ENCODE assay signal across 19 cellular contexts in the genomic region with DNA sequence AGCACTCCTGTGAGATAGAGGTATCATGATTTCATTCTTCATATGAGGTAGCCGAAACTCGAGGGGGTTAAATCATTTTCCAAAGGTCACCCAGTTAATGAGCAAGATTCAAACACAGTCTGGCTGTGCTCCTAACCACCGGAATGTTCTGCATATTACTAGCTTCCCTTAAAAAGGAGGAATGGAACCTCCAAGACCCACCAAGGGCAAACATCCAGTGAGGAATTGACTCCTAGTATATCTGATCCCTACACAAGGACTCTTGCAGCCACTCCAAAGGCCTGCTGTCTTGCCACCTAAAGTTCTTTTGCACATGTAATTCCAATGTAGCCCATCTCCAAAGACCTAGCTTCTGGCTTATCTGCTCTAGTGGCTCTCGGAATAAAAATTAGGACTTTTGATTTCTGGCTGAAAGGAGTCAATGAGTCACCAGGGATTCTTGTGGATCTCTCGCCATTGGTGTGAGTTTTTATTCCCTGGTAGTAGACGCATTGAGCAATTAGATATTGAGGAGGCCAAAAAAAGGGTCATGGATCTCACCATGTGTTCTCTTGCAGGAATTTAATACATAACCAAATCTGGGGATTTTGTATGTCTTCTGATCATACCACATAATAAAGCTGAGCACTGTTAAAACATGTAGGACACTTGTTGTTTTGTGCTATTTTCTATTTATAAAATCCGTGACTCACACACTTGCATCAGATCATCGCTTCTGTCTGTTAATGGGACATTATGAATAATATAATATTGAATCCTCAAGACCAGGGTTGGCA. TPM values are rescaled to one million over a fixed set of nuclear protein-coding genes. Genes with fewer than 3 reads are reported as not detected.
DNase-seq lines count a peak whose midpoint lies in the region; ATAC-seq, FAIRE-seq and TF ChIP-seq lines count a peak whose summit lies in the region.
"Had no signal": no experiment of that assay in that cellular context is flagged by ENCODE, and none has a peak within 500 bp of the region (broad histone marks: within the 10 kb centered on the region; RNA-seq: fewer than 3 reads in every experiment).

No MANE protein-coding gene starts in this region.

- CTCF ChIA-PET in WTC11 (lab: Charles Lee), result interaction anchor here (1.0 to 2.0 kb wide), 5 partner anchors 43 to 514 kb away, joined by 3 to 5 read pairs (median 5); no protein-coding TSS in a partner anchor

- H3K4me1 Mint-ChIP-seq in WTC11, result 0 out of 2 replicates have a peak, but pooled peaks cover 2% of the 10 kb centered on the region

- H3K4me3 Mint-ChIP-seq in WTC11, result no peak overlapping the region
- H3K4me3 Mint-ChIP-seq: T-cell had no signal

- POLR2A ChIA-PET in WTC11 (lab: Charles Lee), result interaction anchor here (0.6 kb wide), 1 partner anchor 1789 kb away, joined by 3 read pairs; no protein-coding TSS in a partner anchor

- FAIRE-seq in urothelium cell line (lab: Jason Lieb, UNC), result peak; percentile 42
- FAIRE-seq: A204.1 had no signal

- ATAC-seq in HG02884 (IDR thresholded peaks at IDR 0.05; ENCODE audit: unreplicated experiment) (no peak), WTC11 (no peak)
- ATAC-seq: left lobe of liver, T-cell had no signal

- peak; percentile 1 to 30 for DNase-seq in NOMO-1 (lab: John Stamatoyannopoulos, UW; ENCODE audit: unreplicated experiment in 2 of 2)
- no peak for DNase-seq in NOMO-1 treated with dmso at 0.1 percent for 144 hours (lab: John Stamatoyannopoulos, UW; ENCODE audit: unreplicated experiment)
- DNase-seq in astrocyte of the hippocampus (ENCODE audit: low read depth, low spot score), result peak; percentile 69
- DNase-seq in iris pigment epithelial cell (ENCODE audit: low read depth), result peak; percentile 11
- DNase-seq in urothelium cell line (ENCODE audit: low spot score), result peak; percentile 53
- DNase-seq in SW 1271 (lab: John Stamatoyannopoulos, UW), result no peak
- DNase-seq in WTC11 (ENCODE audit: low spot score), result no peak
- DNase-seq: activated naive CD4-positive, alpha-beta T cell treated with Interleukin-2 at 50 U/mL for 16 hours; central memory CD4-positive, alpha-beta T cell; COR-L47; NCI-H1092 treated with DMSO at 0.1 percent for 48 hours; NCI-H2227 treated with DMSO at 0.1 percent for 48 hours; OCI-M1; stimulated activated CD8-positive, alpha-beta memory T cell treated with anti-CD3 and anti-CD28 coated beads, Interleukin-4, amount 100 ng/mL, for 48 hours; T-cell; upper lobe of left lung had no signal

- no peaks in the 10 kb centered on the region for H3K36me3 Mint-ChIP-seq in WTC11
- H3K36me3 Mint-ChIP-seq: T-cell had no signal

- no peak for TF ChIP-seq CTCF in WTC11 (IDR thresholded peaks at IDR 0.05)

- no peak overlapping the region for H3K27ac Mint-ChIP-seq in WTC11
- H3K27ac Mint-ChIP-seq: T-cell had no signal

- H3K27me3 Mint-ChIP-seq in WTC11 (ENCODE audit: low read depth), result no peaks in the 10 kb centered on the region

- no peaks in the 10 kb centered on the region for H3K9me3 Mint-ChIP-seq in WTC11
- H3K9me3 Mint-ChIP-seq: T-cell had no signal

TF ChIP-seq in WTC11, 78 proteins besides CTCF, POLR2A, EP300 and RAD21:
- TF ChIP-seq CREB1 (CRISPR knock-in tag; IDR thresholded peaks at IDR 0.05) (no peak), ATF6 (CRISPR knock-in tag; IDR thresholded peaks at IDR 0.05) (no peak), FOXJ3 (CRISPR knock-in tag; IDR thresholded peaks at IDR 0.05; ENCODE audit: borderline replicate concordance) (no peak), ZBTB21 (CRISPR knock-in tag; IDR thresholded peaks at IDR 0.05; ENCODE audit: borderline replicate concordance) (no peak), CREM (CRISPR knock-in tag; IDR thresholded peaks at IDR 0.05) (no peak), NFE2L1 (CRISPR knock-in tag; IDR thresholded peaks at IDR 0.05) (no peak)
- TF ChIP-seq, protein P1, sequence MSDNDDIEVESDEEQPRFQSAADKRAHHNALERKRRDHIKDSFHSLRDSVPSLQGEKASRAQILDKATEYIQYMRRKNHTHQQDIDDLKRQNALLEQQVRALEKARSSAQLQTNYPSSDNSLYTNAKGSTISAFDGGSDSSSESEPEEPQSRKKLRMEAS (CRISPR knock-in tag; IDR thresholded peaks at IDR 0.05), result no peak

RNA-seq across cellular contexts. Expression of gene BCAS1, which starts 9.1 kb away (rescaled TPM):
- 0.11 to 0.25 TPM (median 0.18 TPM) in 3 replicates for total RNA-seq in WTC11 (2021)

Comparison
In these comparisons a context has a peak if more than half of its experiments do, and no peak if none do; other contexts are left out.
1. DNase-seq: peak in NOMO-1 (2 of 2), astrocyte of the hippocampus (single experiment), iris pigment epithelial cell (single experiment) and urothelium cell line (single experiment); none in NOMO-1 treated with dmso at 0.1 percent for 144 hours (single experiment), SW 1271 (0 of 2) and WTC11 (single experiment).